Comparison of ENCODE assay signal across 8 cellular contexts in genomic region chr5:115601709-115602584, GRCh38. TPM values are rescaled to one million over a fixed set of nuclear protein-coding genes. Genes with fewer than 3 reads are reported as not detected.
DNase-seq lines count a peak whose midpoint lies in the region; ATAC-seq and TF ChIP-seq lines count a peak whose summit lies in the region.

TICAM2 (minus strand) TSS chr5:115602479; CDS start chr5:115581256, 21,223 bp downstream.

- H3K36me3 ChIP-seq in BLaER1 = peaks cover 6% of the 10 kb centered on the region; the same call in 1 of the 2 replicates

- peak within 1 kb of the TSS; percentile 84 for H3K4me2 ChIP-seq in BLaER1

- ATAC-seq in HG03196 (IDR thresholded peaks at IDR 0.05; ENCODE audit: unreplicated experiment) = peak; percentile 74
- ATAC-seq in sciatic nerve = peak; percentile 89

- peak within 1 kb of the TSS; percentile 82 for H3K9ac ChIP-seq in BLaER1

- TF ChIP-seq POLR2A in GM19099 (IDR thresholded peaks at IDR 0.05; ENCODE audit: extremely low read depth, insufficient read length, low read depth) = peak; percentile 69

- H3K4me1 ChIP-seq in BLaER1 = peaks cover 19% of the 10 kb centered on the region

- H4K20me1 ChIP-seq in BLaER1 = no peaks in the 10 kb centered on the region; the same call in 1 of the 2 replicates

- H3K27me3 ChIP-seq in BLaER1 = no peaks in the 10 kb centered on the region

- intact Hi-C loops in sciatic nerve (cut with DNase I) = no loop called here

- peak within 1 kb of the TSS; percentile 74 for H3K4me3 ChIP-seq in BLaER1

- peak; percentile 30 for DNase-seq in T follicular helper cell (ENCODE audit: low read depth)
- peak; percentile 65 to 74 for DNase-seq in hippocampal formation (lab: John Stamatoyannopoulos, UW)
- DNase-seq in sciatic nerve (ENCODE audit: low spot score) = peak; percentile 80
- DNase-seq in RKO (ENCODE audit: low spot score) = no peak

- H3K27ac ChIP-seq in BLaER1 (peak within 1 kb of the TSS; percentile 83), angular gyrus (ENCODE audit: low read depth, low read length) (peak within 1 kb of the TSS; percentile 77)

- H3K9me3 ChIP-seq in BLaER1 = no peaks in the 10 kb centered on the region

RNA-seq across cellular contexts. Expression of gene TICAM2, which starts in this region (rescaled TPM):
- 5.9 TPM for total RNA-seq in sciatic nerve
